ENCODE assay signal across 26 cellular contexts in genomic region chr11:102833731-102834130, GRCh38. TPM values are rescaled to one million over a fixed set of nuclear protein-coding genes. Genes with fewer than 3 reads are reported as not detected.
"Had no signal": no experiment of that assay in that cellular context is flagged by ENCODE, and none has a peak within 500 bp of the region (broad histone marks: within the 10 kb centered on the region; RNA-seq: fewer than 3 reads in every experiment).

No MANE protein-coding gene starts in this region.

- H3K9me3 ChIP-seq: colonic mucosa, esophagus muscularis mucosa, left ventricle myocardium inferior, lower lobe of right lung, prostate gland, suprapubic skin, thyroid gland had no signal

- H3K79me2 ChIP-seq: parathyroid adenoma had no signal

- H3K4me3 ChIP-seq: colonic mucosa, esophagus muscularis mucosa, left ventricle myocardium inferior, lower lobe of right lung, prostate gland, skin epidermis, suprapubic skin, thyroid gland had no signal

- H3K4me3 Mint-ChIP-seq: endodermal cell, immature natural killer cell, nephron, type B pancreatic cell had no signal

- H3K36me3 ChIP-seq: colonic mucosa, esophagus muscularis mucosa, left ventricle myocardium inferior, lower lobe of right lung, prostate gland, suprapubic skin, thyroid gland had no signal

- H3K36me3 Mint-ChIP-seq: immature natural killer cell, type B pancreatic cell had no signal

- H3K27ac Mint-ChIP-seq: endodermal cell, immature natural killer cell, nephron, type B pancreatic cell had no signal

- H3K4me1 ChIP-seq: colonic mucosa, esophagus muscularis mucosa, left ventricle myocardium inferior, lower lobe of right lung, parathyroid adenoma, prostate gland, suprapubic skin, thyroid gland had no signal

- H3K4me1 Mint-ChIP-seq: immature natural killer cell had no signal

- DNase-seq: cerebellar nuclear complex; colonic mucosa; dermis blood vessel endothelial cell; effector CD4-positive, alpha-beta T cell; endodermal cell; foreskin keratinocyte; immature natural killer cell; kidney; left cardiac atrium; left ventricle myocardium inferior; lower lobe of right lung; mesenchymal stem cell; midbrain; retina; stimulated activated CD4-positive, alpha-beta T cell treated with anti-CD3 and anti-CD28 coated beads, Interleukin-12 subunit alpha, Interleukin-12 subunit beta, amount 100 ng/mL, for 4 hours; stimulated activated naive CD4-positive, alpha-beta T cell; thyroid gland had no signal

- H3K9ac ChIP-seq: parathyroid adenoma had no signal

- H2AFZ ChIP-seq: parathyroid adenoma had no signal

- H3K9me3 Mint-ChIP-seq: endodermal cell, nephron, type B pancreatic cell had no signal

- H3K27me3 ChIP-seq: colonic mucosa, foreskin keratinocyte, thyroid gland had no signal

- H3K27ac ChIP-seq: colonic mucosa, esophagus muscularis mucosa, foreskin keratinocyte, left ventricle myocardium inferior, lower lobe of right lung, parathyroid adenoma, prostate gland, skin epidermis, suprapubic skin, thyroid gland had no signal

- ATAC-seq: foreskin keratinocyte, left cardiac atrium, lower lobe of right lung, sciatic nerve had no signal

RNA-seq across cellular contexts. Expression of gene MMP3, which starts 9.7 kb away (rescaled TPM):
- total RNA-seq: dermis blood vessel endothelial cell, endodermal cell, left cardiac atrium, left ventricle myocardium inferior, lower lobe of right lung, omental fat pad had no signal
- polyA plus RNA-seq: immature natural killer cell had no signal

RNA-seq across cellular contexts. Expression of gene MMP1, which starts 35.8 kb away (rescaled TPM):
- total RNA-seq: endodermal cell, left ventricle myocardium inferior, omental fat pad, thyroid gland had no signal
- polyA plus RNA-seq: immature natural killer cell had no signal

RNA-seq across cellular contexts. Expression of gene MMP12, which starts 41.1 kb away (rescaled TPM):
- total RNA-seq: dermis blood vessel endothelial cell, endodermal cell, esophagus muscularis mucosa, foreskin keratinocyte, kidney, left cardiac atrium, left ventricle myocardium inferior, prostate gland, suprapubic skin, thyroid gland had no signal
- polyA plus RNA-seq: foreskin keratinocyte, immature natural killer cell had no signal

RNA-seq across cellular contexts. Expression of gene MMP10, which starts 53.3 kb away (rescaled TPM):
- total RNA-seq: endodermal cell, esophagus muscularis mucosa, kidney, left cardiac atrium, left ventricle myocardium inferior, lower lobe of right lung, omental fat pad, sciatic nerve, suprapubic skin, thyroid gland had no signal
- polyA plus RNA-seq: immature natural killer cell had no signal
